1 cellular context compared by ENCODE assay signal in the genomic region with DNA sequence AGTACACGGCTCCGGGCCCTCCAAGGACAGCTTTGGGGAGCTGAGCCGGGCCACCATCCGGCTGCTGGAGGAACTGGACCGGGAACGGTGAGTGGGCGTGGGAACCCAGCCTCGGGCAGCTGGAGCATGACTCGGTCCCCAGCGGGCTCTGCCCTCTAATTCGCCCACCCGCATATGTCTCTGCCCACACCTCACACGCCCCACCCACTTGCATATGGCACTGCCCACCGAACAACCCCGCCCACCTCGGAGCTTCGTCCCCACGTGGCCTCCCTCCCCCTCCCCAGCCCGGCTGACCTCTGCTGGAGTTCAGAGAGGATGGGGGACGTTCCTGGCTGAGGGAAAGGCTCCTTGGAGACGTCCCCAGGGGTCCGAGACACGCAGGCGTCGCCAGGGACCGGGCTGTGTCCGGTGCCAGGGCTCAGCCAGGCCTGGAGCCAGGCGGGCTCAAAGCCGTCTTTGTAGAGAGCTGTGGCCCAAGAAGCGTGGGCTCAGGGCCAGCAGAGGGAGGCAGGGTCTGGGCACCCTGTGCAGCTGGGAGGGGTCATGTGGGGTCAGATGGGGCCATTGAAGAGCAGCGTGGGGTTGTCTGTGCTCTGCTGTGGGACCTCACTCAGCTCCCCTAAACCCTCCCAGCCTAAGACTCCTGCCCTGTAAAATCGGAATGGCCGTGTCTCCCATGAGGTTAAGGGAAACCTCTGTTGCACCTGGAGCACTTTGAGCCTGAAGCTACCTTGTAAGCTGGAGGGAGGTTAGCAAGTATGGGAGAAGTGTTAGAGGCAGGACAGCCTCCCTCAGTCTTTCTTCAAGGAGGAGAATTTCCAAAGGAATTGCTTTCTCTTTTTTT.
TF ChIP-seq lines count a peak whose summit lies in the region.

No MANE protein-coding gene starts in this region.

TF ChIP-seq in GM23338, 12 proteins besides CTCF, POLR2A, EP300 and RAD21:
- TF ChIP-seq, protein P1, sequence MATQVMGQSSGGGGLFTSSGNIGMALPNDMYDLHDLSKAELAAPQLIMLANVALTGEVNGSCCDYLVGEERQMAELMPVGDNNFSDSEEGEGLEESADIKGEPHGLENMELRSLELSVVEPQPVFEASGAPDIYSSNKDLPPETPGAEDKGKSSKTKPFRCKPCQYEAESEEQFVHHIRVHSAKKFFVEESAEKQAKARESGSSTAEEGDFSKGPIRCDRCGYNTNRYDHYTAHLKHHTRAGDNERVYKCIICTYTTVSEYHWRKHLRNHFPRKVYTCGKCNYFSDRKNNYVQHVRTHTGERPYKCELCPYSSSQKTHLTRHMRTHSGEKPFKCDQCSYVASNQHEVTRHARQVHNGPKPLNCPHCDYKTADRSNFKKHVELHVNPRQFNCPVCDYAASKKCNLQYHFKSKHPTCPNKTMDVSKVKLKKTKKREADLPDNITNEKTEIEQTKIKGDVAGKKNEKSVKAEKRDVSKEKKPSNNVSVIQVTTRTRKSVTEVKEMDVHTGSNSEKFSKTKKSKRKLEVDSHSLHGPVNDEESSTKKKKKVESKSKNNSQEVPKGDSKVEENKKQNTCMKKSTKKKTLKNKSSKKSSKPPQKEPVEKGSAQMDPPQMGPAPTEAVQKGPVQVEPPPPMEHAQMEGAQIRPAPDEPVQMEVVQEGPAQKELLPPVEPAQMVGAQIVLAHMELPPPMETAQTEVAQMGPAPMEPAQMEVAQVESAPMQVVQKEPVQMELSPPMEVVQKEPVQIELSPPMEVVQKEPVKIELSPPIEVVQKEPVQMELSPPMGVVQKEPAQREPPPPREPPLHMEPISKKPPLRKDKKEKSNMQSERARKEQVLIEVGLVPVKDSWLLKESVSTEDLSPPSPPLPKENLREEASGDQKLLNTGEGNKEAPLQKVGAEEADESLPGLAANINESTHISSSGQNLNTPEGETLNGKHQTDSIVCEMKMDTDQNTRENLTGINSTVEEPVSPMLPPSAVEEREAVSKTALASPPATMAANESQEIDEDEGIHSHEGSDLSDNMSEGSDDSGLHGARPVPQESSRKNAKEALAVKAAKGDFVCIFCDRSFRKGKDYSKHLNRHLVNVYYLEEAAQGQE (IDR thresholded peaks at IDR 0.05; ENCODE audit: unreplicated experiment): no peak
- TF ChIP-seq POLR2AphosphoS5 (IDR thresholded peaks at IDR 0.05; ENCODE audit: low read depth): no peak; the same call in 1 of the 2 replicates
- TF ChIP-seq JUNB (IDR thresholded peaks at IDR 0.05; ENCODE audit: unreplicated experiment): no peak
- no peak for TF ChIP-seq CREB1 (CRISPR knock-in tag; IDR thresholded peaks at IDR 0.05; ENCODE audit: low read depth)
- no peak for TF ChIP-seq NANOG (IDR thresholded peaks at IDR 0.05; ENCODE audit: borderline replicate concordance)
- no peak for TF ChIP-seq STAT1 (IDR thresholded peaks at IDR 0.05; ENCODE audit: unreplicated experiment)
- no peak for TF ChIP-seq EZH2phosphoT487 (IDR thresholded peaks at IDR 0.05; ENCODE audit: unreplicated experiment)
- no peak for TF ChIP-seq EZH2 (IDR thresholded peaks at IDR 0.05; ENCODE audit: low read depth, unreplicated experiment)
- TF ChIP-seq, protein P2, sequence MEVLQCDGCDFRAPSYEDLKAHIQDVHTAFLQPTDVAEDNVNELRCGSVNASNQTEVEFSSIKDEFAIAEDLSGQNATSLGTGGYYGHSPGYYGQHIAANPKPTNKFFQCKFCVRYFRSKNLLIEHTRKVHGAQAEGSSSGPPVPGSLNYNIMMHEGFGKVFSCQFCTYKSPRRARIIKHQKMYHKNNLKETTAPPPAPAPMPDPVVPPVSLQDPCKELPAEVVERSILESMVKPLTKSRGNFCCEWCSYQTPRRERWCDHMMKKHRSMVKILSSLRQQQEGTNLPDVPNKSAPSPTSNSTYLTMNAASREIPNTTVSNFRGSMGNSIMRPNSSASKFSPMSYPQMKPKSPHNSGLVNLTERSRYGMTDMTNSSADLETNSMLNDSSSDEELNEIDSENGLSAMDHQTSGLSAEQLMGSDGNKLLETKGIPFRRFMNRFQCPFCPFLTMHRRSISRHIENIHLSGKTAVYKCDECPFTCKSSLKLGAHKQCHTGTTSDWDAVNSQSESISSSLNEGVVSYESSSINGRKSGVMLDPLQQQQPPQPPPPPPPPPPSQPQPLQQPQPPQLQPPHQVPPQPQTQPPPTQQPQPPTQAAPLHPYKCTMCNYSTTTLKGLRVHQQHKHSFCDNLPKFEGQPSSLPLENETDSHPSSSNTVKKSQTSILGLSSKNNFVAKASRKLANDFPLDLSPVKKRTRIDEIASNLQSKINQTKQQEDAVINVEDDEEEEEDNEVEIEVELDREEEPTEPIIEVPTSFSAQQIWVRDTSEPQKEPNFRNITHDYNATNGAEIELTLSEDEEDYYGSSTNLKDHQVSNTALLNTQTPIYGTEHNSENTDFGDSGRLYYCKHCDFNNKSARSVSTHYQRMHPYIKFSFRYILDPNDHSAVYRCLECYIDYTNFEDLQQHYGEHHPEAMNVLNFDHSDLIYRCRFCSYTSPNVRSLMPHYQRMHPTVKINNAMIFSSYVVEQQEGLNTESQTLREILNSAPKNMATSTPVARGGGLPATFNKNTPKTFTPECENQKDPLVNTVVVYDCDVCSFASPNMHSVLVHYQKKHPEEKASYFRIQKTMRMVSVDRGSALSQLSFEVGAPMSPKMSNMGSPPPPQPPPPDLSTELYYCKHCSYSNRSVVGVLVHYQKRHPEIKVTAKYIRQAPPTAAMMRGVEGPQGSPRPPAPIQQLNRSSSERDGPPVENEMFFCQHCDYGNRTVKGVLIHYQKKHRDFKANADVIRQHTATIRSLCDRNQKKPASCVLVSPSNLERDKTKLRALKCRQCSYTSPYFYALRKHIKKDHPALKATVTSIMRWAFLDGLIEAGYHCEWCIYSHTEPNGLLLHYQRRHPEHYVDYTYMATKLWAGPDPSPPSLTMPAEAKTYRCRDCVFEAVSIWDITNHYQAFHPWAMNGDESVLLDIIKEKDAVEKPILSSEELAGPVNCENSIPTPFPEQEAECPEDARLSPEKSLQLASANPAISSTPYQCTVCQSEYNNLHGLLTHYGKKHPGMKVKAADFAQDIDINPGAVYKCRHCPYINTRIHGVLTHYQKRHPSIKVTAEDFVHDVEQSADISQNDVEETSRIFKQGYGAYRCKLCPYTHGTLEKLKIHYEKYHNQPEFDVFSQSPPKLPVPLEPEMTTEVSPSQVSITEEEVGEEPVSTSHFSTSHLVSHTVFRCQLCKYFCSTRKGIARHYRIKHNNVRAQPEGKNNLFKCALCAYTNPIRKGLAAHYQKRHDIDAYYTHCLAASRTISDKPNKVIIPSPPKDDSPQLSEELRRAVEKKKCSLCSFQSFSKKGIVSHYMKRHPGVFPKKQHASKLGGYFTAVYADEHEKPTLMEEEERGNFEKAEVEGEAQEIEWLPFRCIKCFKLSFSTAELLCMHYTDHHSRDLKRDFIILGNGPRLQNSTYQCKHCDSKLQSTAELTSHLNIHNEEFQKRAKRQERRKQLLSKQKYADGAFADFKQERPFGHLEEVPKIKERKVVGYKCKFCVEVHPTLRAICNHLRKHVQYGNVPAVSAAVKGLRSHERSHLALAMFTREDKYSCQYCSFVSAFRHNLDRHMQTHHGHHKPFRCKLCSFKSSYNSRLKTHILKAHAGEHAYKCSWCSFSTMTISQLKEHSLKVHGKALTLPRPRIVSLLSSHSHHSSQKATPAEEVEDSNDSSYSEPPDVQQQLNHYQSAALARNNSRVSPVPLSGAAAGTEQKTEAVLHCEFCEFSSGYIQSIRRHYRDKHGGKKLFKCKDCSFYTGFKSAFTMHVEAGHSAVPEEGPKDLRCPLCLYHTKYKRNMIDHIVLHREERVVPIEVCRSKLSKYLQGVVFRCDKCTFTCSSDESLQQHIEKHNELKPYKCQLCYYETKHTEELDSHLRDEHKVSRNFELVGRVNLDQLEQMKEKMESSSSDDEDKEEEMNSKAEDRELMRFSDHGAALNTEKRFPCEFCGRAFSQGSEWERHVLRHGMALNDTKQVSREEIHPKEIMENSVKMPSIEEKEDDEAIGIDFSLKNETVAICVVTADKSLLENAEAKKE (CRISPR knock-in tag; IDR thresholded peaks at IDR 0.05): no peak
- no peak for TF ChIP-seq ETS1 (IDR thresholded peaks at IDR 0.05)
